ENCODE assay signal across 9 cellular contexts in genomic region chr1:20521960-20522861, GRCh38. TPM values are rescaled to one million over a fixed set of nuclear protein-coding genes. Genes with fewer than 3 reads are reported as not detected.
DNase-seq lines count a peak whose midpoint lies in the region; ATAC-seq and TF ChIP-seq lines count a peak whose summit lies in the region.
"Had no signal": no experiment of that assay in that cellular context is flagged by ENCODE, and none has a peak within 500 bp of the region (broad histone marks: within the 10 kb centered on the region; RNA-seq: fewer than 3 reads in every experiment).

No MANE protein-coding gene starts in this region.

- H3K27me3 ChIP-seq in HUES48 (ENCODE audit: control insufficient read depth, insufficient read depth, low read length) (no peaks in the 10 kb centered on the region), NT2/D1 (ENCODE audit: insufficient read depth, insufficient read length) (no peaks in the 10 kb centered on the region)

- no peaks in the 10 kb centered on the region for H3K4me1 ChIP-seq in HUES48 (ENCODE audit: control insufficient read depth, insufficient read depth, low read length)
- no peaks in the 10 kb centered on the region for H3K4me1 ChIP-seq in NT2/D1 (ENCODE audit: insufficient read depth, insufficient read length)

- no peak for ATAC-seq in GM21723 (IDR thresholded peaks at IDR 0.05; ENCODE audit: unreplicated experiment)

- no peak for TF ChIP-seq POLR2A in erythroblast (IDR thresholded peaks at IDR 0.05; ENCODE audit: low read length)

- H3K9me3 ChIP-seq in HUES48 (ENCODE audit: control insufficient read depth, insufficient read depth, low read length) (no peaks in the 10 kb centered on the region), NT2/D1 (ENCODE audit: insufficient read depth, low read length) (no peaks in the 10 kb centered on the region)

- H3K36me3 ChIP-seq in HUES48 (ENCODE audit: control insufficient read depth, insufficient read depth, low read length) (no peaks in the 10 kb centered on the region), NT2/D1 (ENCODE audit: insufficient read depth, insufficient read length, low read length) (no peaks in the 10 kb centered on the region)

- H3K4me3 ChIP-seq in HUES48 (ENCODE audit: low read depth, low read length) (peak overlapping the region; percentile 7; the same call in 1 of the 2 replicates), NT2/D1 (ENCODE audit: insufficient read length, low read depth) (no peak overlapping the region)

- no peak overlapping the region for H3K27ac ChIP-seq in HUES48 (ENCODE audit: low read depth, low read length)

- H3K9ac ChIP-seq in HUES48 (ENCODE audit: low read depth, low read length) (no peak overlapping the region), NT2/D1 (ENCODE audit: insufficient read length, low read depth) (peak overlapping the region; percentile 10)

- DNase-seq in CMK (ENCODE audit: low read depth) (peak; percentile 83), NT2/D1 (ENCODE audit: low read depth, low spot score) (peak; percentile 64), erythroblast (lab: John Stamatoyannopoulos, UW) (peak; percentile 71 to 83), myocyte (ENCODE audit: low read depth) (peak; percentile 81)
- DNase-seq in activated CD8-positive, alpha-beta memory T cell treated with anti-CD3 and anti-CD28 coated beads, Interleukin-2, amount 50 U/mL, for 4 hours = peak; percentile 66
- DNase-seq in stimulated activated CD8-positive, alpha-beta memory T cell treated with anti-CD3 and anti-CD28 coated beads, Interleukin-7, amount 100 ng/mL, for 1 hour (ENCODE audit: low read depth in 2 of 2) = peak; percentile 31 to 55

RNA-seq across cellular contexts. Expression of gene MUL1, which starts 14.3 kb away (rescaled TPM):
- 37.6 and 42.4 TPM in 2 replicates for total RNA-seq in myocyte
- polyA plus RNA-seq in myocyte (2012) = 40.5 TPM

RNA-seq across cellular contexts. Expression of gene FAM43B, which starts 30.2 kb away (rescaled TPM):
- total RNA-seq in myocyte = 0.08 TPM in 1 of 2 replicates, not detected in the other
- 0.19 TPM for polyA plus RNA-seq in myocyte (2012)
- total RNA-seq: T-helper 1 cell treated with Interleukin-12 subunit alpha and Interleukin-12 subunit beta and Interleukin-4 antibody, amounts not matched to agents 30 ng/mL and 1 ng/mL, for 36 hours had no signal

RNA-seq across cellular contexts. Expression of gene CAMK2N1, which starts 36.2 kb away (rescaled TPM):
- total RNA-seq in myocyte = 8.4 and 11.4 TPM in 2 replicates
- polyA plus RNA-seq in myocyte (2012) = 13.6 TPM
